In genomic region chr1:214331827-214332423, GRCh38 we compare ENCODE assay signal across 1 cellular context.
TF ChIP-seq lines count a peak whose summit lies in the region.

No MANE protein-coding gene starts in this region.

TF ChIP-seq in endothelial cell of umbilical vein, 7 proteins besides CTCF, POLR2A, EP300 and RAD21 (continued from another document):
- TF ChIP-seq JUN (IDR thresholded peaks at IDR 0.05; ENCODE audit: borderline replicate concordance, insufficient read depth, insufficient read length, low read depth) (no peak), MAX (IDR thresholded peaks at IDR 0.05; ENCODE audit: insufficient read depth, insufficient read length) (no peak)
TF ChIP-seq in endothelial cell of umbilical vein: peak in this region for 0.
